In the genomic region with DNA sequence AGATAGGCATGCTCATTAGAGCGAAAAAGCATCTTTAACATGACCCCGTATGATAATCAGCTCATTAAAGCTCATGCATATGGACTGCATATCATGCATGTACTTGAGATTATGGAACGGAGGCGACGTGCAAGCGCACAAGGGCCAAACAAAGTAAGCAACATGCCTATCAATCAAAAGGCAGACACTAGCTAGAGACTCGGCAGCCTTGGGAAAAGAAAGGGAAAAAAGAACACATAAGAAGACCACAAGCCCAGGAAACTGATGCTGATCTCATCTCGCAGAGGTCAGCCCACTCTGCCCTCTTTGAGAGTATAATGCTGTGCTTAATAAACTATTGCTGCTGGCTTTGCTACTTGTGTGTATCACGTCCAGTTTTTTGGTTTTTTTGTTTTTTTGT, we compare ENCODE assay signal across 18 cellular contexts. TPM values are rescaled to one million over a fixed set of nuclear protein-coding genes. Genes with fewer than 3 reads are reported as not detected.
"Had no signal": no experiment of that assay in that cellular context is flagged by ENCODE, and none has a peak within 500 bp of the region (broad histone marks: within the 10 kb centered on the region; RNA-seq: fewer than 3 reads in every experiment).

No MANE protein-coding gene starts in this region.

- H3K4me3 ChIP-seq: cardiac muscle cell, esophagus muscularis mucosa, mucosa of descending colon, spleen, thyroid gland had no signal

- H3K27ac ChIP-seq: cardiac muscle cell, esophagus muscularis mucosa, spleen had no signal

- FAIRE-seq: TTC549, urothelium cell line had no signal

- H3K9me3 ChIP-seq: esophagus muscularis mucosa, mucosa of descending colon, spleen, thyroid gland had no signal

- H3K36me3 ChIP-seq: cardiac muscle cell, spleen, thyroid gland had no signal

- H3K27me3 ChIP-seq: cardiac muscle cell, esophagus muscularis mucosa, spleen, thyroid gland had no signal

- DNase-seq: activated B cell treated with CpG ODN at 0.5 μM for 24 hours; activated CD4-positive, alpha-beta T cell treated with anti-CD3 and anti-CD28 coated beads for 48 hours; activated CD8-positive, alpha-beta T cell treated with anti-CD3 and anti-CD28 coated beads, Interleukin-2, amount 10 ng/mL, durations not matched to agents 7 days and 5 days; effector CD8-positive, alpha-beta T cell; immature natural killer cell; kidney glomerular epithelial cell; left ventricle myocardium superior; mucosa of descending colon; naive B cell; posterior cingulate gyrus; spleen; stimulated activated naive CD4-positive, alpha-beta T cell treated with Interleukin-2 at 50 U/mL for 16 hours; thyroid gland had no signal

- ATAC-seq: activated CD8-positive, alpha-beta T cell treated with anti-CD3 and anti-CD28 coated beads, Interleukin-2, amount 10 ng/mL, durations not matched to agents 7 days and 5 days; left ventricle myocardium superior; mucosa of descending colon had no signal

RNA-seq across cellular contexts. Expression of a gene that starts 2.6 kb away (rescaled TPM):
- total RNA-seq: activated B cell treated with CpG ODN at 0.5 μM for 24 hours; activated CD8-positive, alpha-beta T cell treated with anti-CD3 and anti-CD28 coated beads, Interleukin-2, amount 10 ng/mL, durations not matched to agents 7 days and 5 days had no signal
- polyA plus RNA-seq: immature natural killer cell had no signal

RNA-seq across cellular contexts. Expression of a gene that starts 37.6 kb away (rescaled TPM):
- total RNA-seq: activated B cell treated with CpG ODN at 0.5 μM for 24 hours; activated CD8-positive, alpha-beta T cell treated with anti-CD3 and anti-CD28 coated beads, Interleukin-2, amount 10 ng/mL, durations not matched to agents 7 days and 5 days; cardiac muscle cell; chondrocyte had no signal
- polyA plus RNA-seq: cardiac muscle cell, immature natural killer cell had no signal
